ENCODE assay signal across 1 cellular context in the genomic region with DNA sequence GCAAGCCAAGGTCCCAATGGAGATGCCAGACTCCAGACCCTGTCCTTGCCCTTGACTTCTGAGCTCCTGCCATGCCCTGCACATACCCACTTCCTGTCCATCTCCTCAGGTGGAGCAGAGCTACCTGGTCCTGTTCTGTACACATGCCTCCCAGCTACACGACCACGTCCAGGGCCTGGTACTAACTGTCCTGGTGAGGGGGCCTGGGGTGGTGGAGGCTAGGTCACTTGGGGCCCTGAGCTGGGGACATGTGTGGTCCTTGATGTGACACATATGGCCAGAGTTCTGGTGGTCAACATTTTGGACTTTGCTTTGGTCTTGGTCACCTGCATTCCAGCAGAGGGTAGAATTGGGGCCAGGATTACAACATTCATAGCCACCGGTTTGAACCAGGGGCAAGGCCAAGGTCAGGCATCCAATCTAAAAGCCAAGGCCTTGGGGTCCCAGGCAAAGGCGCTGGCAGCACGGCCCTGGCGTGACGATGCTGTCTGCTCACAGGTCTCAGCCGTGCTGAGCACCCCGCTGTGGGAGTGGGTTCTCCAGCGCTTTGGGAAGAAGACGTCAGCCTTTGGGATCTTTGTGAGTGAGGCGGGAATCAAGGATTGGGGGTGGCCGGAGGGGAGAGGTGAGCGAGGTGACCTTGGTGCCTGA.
TF ChIP-seq lines count a peak whose summit lies in the region.

No MANE protein-coding gene starts in this region.

TF ChIP-seq in HepG2, 621 proteins besides CTCF, POLR2A, EP300 and RAD21 (continued from another document and continues in another):
- TF ChIP-seq, protein P1, sequence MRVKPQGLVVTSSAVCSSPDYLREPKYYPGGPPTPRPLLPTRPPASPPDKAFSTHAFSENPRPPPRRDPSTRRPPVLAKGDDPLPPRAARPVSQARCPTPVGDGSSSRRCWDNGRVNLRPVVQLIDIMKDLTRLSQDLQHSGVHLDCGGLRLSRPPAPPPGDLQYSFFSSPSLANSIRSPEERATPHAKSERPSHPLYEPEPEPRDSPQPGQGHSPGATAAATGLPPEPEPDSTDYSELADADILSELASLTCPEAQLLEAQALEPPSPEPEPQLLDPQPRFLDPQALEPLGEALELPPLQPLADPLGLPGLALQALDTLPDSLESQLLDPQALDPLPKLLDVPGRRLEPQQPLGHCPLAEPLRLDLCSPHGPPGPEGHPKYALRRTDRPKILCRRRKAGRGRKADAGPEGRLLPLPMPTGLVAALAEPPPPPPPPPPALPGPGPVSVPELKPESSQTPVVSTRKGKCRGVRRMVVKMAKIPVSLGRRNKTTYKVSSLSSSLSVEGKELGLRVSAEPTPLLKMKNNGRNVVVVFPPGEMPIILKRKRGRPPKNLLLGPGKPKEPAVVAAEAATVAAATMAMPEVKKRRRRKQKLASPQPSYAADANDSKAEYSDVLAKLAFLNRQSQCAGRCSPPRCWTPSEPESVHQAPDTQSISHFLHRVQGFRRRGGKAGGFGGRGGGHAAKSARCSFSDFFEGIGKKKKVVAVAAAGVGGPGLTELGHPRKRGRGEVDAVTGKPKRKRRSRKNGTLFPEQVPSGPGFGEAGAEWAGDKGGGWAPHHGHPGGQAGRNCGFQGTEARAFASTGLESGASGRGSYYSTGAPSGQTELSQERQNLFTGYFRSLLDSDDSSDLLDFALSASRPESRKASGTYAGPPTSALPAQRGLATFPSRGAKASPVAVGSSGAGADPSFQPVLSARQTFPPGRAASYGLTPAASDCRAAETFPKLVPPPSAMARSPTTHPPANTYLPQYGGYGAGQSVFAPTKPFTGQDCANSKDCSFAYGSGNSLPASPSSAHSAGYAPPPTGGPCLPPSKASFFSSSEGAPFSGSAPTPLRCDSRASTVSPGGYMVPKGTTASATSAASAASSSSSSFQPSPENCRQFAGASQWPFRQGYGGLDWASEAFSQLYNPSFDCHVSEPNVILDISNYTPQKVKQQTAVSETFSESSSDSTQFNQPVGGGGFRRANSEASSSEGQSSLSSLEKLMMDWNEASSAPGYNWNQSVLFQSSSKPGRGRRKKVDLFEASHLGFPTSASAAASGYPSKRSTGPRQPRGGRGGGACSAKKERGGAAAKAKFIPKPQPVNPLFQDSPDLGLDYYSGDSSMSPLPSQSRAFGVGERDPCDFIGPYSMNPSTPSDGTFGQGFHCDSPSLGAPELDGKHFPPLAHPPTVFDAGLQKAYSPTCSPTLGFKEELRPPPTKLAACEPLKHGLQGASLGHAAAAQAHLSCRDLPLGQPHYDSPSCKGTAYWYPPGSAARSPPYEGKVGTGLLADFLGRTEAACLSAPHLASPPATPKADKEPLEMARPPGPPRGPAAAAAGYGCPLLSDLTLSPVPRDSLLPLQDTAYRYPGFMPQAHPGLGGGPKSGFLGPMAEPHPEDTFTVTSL (CRISPR knock-in tag; IDR thresholded peaks at IDR 0.05; ENCODE audit: borderline replicate concordance) = 0 out of 2 replicates have a peak, but pooled peaks have one; percentile 42
- no peak for TF ChIP-seq ZNF569 (CRISPR knock-in tag; IDR thresholded peaks at IDR 0.05; ENCODE audit: borderline replicate concordance)
- TF ChIP-seq ESRRA (CRISPR knock-in tag; IDR thresholded peaks at IDR 0.05; ENCODE audit: low read depth) = peak; percentile 95
- TF ChIP-seq, protein P2, sequence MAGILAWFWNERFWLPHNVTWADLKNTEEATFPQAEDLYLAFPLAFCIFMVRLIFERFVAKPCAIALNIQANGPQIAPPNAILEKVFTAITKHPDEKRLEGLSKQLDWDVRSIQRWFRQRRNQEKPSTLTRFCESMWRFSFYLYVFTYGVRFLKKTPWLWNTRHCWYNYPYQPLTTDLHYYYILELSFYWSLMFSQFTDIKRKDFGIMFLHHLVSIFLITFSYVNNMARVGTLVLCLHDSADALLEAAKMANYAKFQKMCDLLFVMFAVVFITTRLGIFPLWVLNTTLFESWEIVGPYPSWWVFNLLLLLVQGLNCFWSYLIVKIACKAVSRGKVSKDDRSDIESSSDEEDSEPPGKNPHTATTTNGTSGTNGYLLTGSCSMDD (CRISPR knock-in tag; IDR thresholded peaks at IDR 0.05) = no peak
- no peak for TF ChIP-seq MAFG (CRISPR knock-in tag; IDR thresholded peaks at IDR 0.05)
- TF ChIP-seq ZMYM3 (CRISPR knock-in tag; IDR thresholded peaks at IDR 0.05) = peak; percentile 43; the same call in 1 of the 2 replicates
- TF ChIP-seq, protein P3, sequence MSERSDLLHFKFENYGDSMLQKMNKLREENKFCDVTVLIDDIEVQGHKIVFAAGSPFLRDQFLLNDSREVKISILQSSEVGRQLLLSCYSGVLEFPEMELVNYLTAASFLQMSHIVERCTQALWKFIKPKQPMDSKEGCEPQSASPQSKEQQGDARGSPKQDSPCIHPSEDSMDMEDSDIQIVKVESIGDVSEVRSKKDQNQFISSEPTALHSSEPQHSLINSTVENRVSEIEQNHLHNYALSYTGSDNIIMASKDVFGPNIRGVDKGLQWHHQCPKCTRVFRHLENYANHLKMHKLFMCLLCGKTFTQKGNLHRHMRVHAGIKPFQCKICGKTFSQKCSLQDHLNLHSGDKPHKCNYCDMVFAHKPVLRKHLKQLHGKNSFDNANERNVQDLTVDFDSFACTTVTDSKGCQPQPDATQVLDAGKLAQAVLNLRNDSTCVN (CRISPR knock-in tag; IDR thresholded peaks at IDR 0.05; ENCODE audit: borderline replicate concordance) = no peak; the same call in 1 of the 2 replicates
- TF ChIP-seq ZNF547 (CRISPR knock-in tag; IDR thresholded peaks at IDR 0.05) = no peak
- no peak for TF ChIP-seq NFIB (CRISPR knock-in tag; IDR thresholded peaks at IDR 0.05; ENCODE audit: borderline replicate concordance)
- TF ChIP-seq, protein P4, sequence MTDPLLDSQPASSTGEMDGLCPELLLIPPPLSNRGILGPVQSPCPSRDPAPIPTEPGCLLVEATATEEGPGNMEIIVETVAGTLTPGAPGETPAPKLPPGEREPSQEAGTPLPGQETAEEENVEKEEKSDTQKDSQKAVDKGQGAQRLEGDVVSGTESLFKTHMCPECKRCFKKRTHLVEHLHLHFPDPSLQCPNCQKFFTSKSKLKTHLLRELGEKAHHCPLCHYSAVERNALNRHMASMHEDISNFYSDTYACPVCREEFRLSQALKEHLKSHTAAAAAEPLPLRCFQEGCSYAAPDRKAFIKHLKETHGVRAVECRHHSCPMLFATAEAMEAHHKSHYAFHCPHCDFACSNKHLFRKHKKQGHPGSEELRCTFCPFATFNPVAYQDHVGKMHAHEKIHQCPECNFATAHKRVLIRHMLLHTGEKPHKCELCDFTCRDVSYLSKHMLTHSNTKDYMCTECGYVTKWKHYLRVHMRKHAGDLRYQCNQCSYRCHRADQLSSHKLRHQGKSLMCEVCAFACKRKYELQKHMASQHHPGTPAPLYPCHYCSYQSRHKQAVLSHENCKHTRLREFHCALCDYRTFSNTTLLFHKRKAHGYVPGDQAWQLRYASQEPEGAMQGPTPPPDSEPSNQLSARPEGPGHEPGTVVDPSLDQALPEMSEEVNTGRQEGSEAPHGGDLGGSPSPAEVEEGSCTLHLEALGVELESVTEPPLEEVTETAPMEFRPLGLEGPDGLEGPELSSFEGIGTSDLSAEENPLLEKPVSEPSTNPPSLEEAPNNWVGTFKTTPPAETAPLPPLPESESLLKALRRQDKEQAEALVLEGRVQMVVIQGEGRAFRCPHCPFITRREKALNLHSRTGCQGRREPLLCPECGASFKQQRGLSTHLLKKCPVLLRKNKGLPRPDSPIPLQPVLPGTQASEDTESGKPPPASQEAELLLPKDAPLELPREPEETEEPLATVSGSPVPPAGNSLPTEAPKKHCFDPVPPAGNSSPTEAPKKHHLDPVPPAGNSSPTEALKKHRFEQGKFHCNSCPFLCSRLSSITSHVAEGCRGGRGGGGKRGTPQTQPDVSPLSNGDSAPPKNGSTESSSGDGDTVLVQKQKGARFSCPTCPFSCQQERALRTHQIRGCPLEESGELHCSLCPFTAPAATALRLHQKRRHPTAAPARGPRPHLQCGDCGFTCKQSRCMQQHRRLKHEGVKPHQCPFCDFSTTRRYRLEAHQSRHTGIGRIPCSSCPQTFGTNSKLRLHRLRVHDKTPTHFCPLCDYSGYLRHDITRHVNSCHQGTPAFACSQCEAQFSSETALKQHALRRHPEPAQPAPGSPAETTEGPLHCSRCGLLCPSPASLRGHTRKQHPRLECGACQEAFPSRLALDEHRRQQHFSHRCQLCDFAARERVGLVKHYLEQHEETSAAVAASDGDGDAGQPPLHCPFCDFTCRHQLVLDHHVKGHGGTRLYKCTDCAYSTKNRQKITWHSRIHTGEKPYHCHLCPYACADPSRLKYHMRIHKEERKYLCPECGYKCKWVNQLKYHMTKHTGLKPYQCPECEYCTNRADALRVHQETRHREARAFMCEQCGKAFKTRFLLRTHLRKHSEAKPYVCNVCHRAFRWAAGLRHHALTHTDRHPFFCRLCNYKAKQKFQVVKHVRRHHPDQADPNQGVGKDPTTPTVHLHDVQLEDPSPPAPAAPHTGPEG (CRISPR knock-in tag; IDR thresholded peaks at IDR 0.05) = no peak
- TF ChIP-seq LCORL (IDR thresholded peaks at IDR 0.05) = peak; percentile 74; the same call in 1 of the 2 replicates
- peak; percentile 98 for TF ChIP-seq LCORL (CRISPR knock-in tag; IDR thresholded peaks at IDR 0.05)
- 0 out of 2 replicates have a peak, but pooled peaks have one; percentile 39 for TF ChIP-seq PPARG (CRISPR knock-in tag; conservative IDR thresholded peaks at IDR 0.05)
- TF ChIP-seq KDM3A (CRISPR knock-in tag; IDR thresholded peaks at IDR 0.05; ENCODE audit: low read depth) = peak; percentile 89
- TF ChIP-seq, protein P5, sequence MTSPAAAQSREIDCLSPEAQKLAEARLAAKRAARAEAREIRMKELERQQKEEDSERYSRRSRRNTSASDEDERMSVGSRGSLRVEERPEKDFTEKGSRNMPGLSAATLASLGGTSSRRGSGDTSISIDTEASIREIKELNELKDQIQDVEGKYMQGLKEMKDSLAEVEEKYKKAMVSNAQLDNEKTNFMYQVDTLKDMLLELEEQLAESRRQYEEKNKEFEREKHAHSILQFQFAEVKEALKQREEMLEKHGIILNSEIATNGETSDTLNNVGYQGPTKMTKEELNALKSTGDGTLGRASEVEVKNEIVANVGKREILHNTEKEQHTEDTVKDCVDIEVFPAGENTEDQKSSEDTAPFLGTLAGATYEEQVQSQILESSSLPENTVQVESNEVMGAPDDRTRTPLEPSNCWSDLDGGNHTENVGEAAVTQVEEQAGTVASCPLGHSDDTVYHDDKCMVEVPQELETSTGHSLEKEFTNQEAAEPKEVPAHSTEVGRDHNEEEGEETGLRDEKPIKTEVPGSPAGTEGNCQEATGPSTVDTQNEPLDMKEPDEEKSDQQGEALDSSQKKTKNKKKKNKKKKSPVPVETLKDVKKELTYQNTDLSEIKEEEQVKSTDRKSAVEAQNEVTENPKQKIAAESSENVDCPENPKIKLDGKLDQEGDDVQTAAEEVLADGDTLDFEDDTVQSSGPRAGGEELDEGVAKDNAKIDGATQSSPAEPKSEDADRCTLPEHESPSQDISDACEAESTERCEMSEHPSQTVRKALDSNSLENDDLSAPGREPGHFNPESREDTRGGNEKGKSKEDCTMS (CRISPR knock-in tag; conservative IDR thresholded peaks at IDR 0.05) = no peak
- no peak for TF ChIP-seq ZNF260 (CRISPR knock-in tag; IDR thresholded peaks at IDR 0.05; ENCODE audit: borderline replicate concordance, low read depth)
- no peak; the same call in 1 of the 2 replicates for TF ChIP-seq ZFP90 (CRISPR knock-in tag; IDR thresholded peaks at IDR 0.05; ENCODE audit: borderline replicate concordance)
- no peak for TF ChIP-seq POLR2G (IDR thresholded peaks at IDR 0.05; ENCODE audit: low read depth, low read length)
- TF ChIP-seq, protein P6, sequence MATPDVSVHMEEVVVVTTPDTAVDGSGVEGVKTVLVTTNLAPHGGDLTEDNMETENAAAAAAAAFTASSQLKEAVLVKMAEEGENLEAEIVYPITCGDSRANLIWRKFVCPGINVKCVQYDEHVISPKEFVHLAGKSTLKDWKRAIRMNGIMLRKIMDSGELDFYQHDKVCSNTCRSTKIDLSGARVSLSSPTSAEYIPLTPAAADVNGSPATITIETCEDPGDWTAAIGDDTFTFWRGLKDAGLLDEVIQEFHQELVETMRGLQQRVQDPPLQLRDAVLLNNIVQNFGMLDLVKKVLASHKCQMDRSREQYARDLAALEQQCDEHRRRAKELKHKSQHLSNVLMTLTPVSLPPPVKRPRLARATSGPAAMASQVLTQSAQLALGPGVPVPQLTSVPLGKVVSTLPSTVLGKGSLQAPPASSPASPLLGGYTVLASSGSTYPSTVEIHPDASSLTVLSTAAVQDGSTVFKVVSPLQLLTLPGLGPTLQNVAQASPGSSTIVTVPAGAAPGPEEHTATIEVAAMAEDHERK (CRISPR knock-in tag; IDR thresholded peaks at IDR 0.05; ENCODE audit: low read depth) = no peak
- TF ChIP-seq, protein P7, sequence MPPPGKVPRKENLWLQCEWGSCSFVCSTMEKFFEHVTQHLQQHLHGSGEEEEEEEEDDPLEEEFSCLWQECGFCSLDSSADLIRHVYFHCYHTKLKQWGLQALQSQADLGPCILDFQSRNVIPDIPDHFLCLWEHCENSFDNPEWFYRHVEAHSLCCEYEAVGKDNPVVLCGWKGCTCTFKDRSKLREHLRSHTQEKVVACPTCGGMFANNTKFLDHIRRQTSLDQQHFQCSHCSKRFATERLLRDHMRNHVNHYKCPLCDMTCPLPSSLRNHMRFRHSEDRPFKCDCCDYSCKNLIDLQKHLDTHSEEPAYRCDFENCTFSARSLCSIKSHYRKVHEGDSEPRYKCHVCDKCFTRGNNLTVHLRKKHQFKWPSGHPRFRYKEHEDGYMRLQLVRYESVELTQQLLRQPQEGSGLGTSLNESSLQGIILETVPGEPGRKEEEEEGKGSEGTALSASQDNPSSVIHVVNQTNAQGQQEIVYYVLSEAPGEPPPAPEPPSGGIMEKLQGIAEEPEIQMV (CRISPR knock-in tag; IDR thresholded peaks at IDR 0.05; ENCODE audit: low read depth) = no peak
- TF ChIP-seq HOXA9 (CRISPR knock-in tag; IDR thresholded peaks at IDR 0.05; ENCODE audit: borderline replicate concordance) = no peak; the same call in 1 of the 2 replicates
- TF ChIP-seq FOXK2 (IDR thresholded peaks at IDR 0.05) = no peak
- TF ChIP-seq, protein P8, sequence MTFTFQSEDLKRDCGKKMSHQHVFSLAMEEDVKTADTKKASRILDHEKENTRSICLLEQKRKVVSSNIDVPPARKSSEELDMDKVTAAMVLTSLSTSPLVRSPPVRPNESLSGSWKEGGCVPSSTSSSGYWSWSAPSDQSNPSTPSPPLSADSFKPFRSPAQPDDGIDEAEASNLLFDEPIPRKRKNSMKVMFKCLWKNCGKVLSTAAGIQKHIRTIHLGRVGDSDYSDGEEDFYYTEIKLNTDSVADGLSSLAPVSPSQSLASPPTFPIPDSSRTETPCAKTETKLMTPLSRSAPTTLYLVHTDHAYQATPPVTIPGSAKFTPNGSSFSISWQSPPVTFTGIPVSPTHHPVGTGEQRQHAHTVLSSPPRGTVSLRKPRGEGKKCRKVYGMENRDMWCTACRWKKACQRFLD (CRISPR knock-in tag; IDR thresholded peaks at IDR 0.05; ENCODE audit: borderline replicate concordance) = no peak; the same call in 1 of the 2 replicates
- TF ChIP-seq ZNF460 (CRISPR knock-in tag; IDR thresholded peaks at IDR 0.05; ENCODE audit: borderline replicate concordance) = no peak; the same call in 1 of the 2 replicates
- no peak for TF ChIP-seq ZNF225 (CRISPR knock-in tag; IDR thresholded peaks at IDR 0.05)
